1 cellular context compared by ENCODE assay signal in the genomic region with DNA sequence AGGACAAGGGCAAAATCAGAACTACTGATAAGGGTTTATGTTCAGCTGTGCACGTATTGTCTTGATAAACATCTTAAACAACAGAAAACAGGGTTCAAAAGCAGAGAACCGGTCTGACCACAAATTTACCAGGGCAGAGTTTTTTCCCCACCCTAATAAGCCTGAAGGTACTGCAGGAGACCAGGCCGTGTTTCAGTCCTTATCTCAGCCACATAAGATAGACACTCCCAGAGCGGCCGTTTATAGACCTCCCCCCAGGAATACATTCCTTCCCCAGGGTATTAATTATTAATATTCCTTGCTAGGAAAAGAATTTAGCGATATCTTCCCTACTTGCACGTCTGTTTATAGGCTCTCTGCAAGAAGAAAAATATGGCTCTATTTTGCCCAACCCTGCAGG. TPM values are rescaled to one million over a fixed set of nuclear protein-coding genes. Genes with fewer than 3 reads are reported as not detected.
"Had no signal": no experiment of that assay in that cellular context is flagged by ENCODE, and none has a peak within 500 bp of the region (broad histone marks: within the 10 kb centered on the region; RNA-seq: fewer than 3 reads in every experiment).

No MANE protein-coding gene starts in this region.

RNA-seq across cellular contexts. Expression of gene MAN1C1, which starts 19.6 kb away (rescaled TPM):
- total RNA-seq: MCF 10A had no signal
